In genomic region chr7:36881206-36881605, GRCh38 we compare ENCODE assay signal across 1 cellular context.
TF ChIP-seq lines count a peak whose summit lies in the region.

No MANE protein-coding gene starts in this region.

TF ChIP-seq in H1, 55 proteins besides CTCF, POLR2A, EP300 and RAD21:
- TF ChIP-seq GTF2F1 (IDR thresholded peaks at IDR 0.05; ENCODE audit: borderline replicate concordance, low read depth, low read length) (no peak), JUND (IDR thresholded peaks at IDR 0.05; ENCODE audit: low read length) (no peak), TBP (IDR thresholded peaks at IDR 0.05; ENCODE audit: low read depth, low read length) (no peak), RFX5 (IDR thresholded peaks at IDR 0.05; ENCODE audit: borderline replicate concordance, low read depth, low read length) (no peak), CEBPB (IDR thresholded peaks at IDR 0.05; ENCODE audit: low read depth, low read length) (0 out of 2 replicates have a peak, but pooled peaks have one; percentile 15), CBX5 (IDR thresholded peaks at IDR 0.05; ENCODE audit: low read depth, low read length) (no peak)
- TF ChIP-seq, protein P1, sequence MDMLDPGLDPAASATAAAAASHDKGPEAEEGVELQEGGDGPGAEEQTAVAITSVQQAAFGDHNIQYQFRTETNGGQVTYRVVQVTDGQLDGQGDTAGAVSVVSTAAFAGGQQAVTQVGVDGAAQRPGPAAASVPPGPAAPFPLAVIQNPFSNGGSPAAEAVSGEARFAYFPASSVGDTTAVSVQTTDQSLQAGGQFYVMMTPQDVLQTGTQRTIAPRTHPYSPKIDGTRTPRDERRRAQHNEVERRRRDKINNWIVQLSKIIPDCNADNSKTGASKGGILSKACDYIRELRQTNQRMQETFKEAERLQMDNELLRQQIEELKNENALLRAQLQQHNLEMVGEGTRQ (IDR thresholded peaks at IDR 0.05; ENCODE audit: low read length) = no peak
